Comparison of ENCODE assay signal across 12 cellular contexts in genomic region chr3:189229421-189229820, GRCh38. TPM values are rescaled to one million over a fixed set of nuclear protein-coding genes. Genes with fewer than 3 reads are reported as not detected.
DNase-seq lines count a peak whose midpoint lies in the region; ATAC-seq, FAIRE-seq and TF ChIP-seq lines count a peak whose summit lies in the region.
"Had no signal": no experiment of that assay in that cellular context is flagged by ENCODE, and none has a peak within 500 bp of the region (broad histone marks: within the 10 kb centered on the region; RNA-seq: fewer than 3 reads in every experiment).

No MANE protein-coding gene starts in this region.

- no peak for TF ChIP-seq EP300 in A549 (IDR thresholded peaks at IDR 0.05)

- peaks cover 0 to 1% (median 0%) of the 10 kb centered on the region in 5 donors for H3K27me3 Mint-ChIP-seq in naive thymus-derived CD8-positive, alpha-beta T cell
- no peaks in the 10 kb centered on the region for H3K27me3 Mint-ChIP-seq in mesothelial cell of epicardium (ENCODE audit: low read depth)
- peaks cover 4% of the 10 kb centered on the region for H3K27me3 Mint-ChIP-seq in type B pancreatic cell

- TF ChIP-seq RAD21 in A549 (conservative IDR thresholded peaks at IDR 0.05 in 1 of 2, IDR thresholded peaks at IDR 0.05 in 1 of 2): no peak

- no peaks in the 10 kb centered on the region for H3K36me3 Mint-ChIP-seq in naive thymus-derived CD8-positive, alpha-beta T cell
- no peaks in the 10 kb centered on the region for H3K36me3 Mint-ChIP-seq in mesothelial cell of epicardium
- H3K36me3 Mint-ChIP-seq in type B pancreatic cell: no peaks in the 10 kb centered on the region

- no peaks in the 10 kb centered on the region for H3K9me3 Mint-ChIP-seq in naive thymus-derived CD8-positive, alpha-beta T cell
- H3K9me3 Mint-ChIP-seq in mesothelial cell of epicardium: no peaks in the 10 kb centered on the region
- H3K9me3 Mint-ChIP-seq in type B pancreatic cell: no peaks in the 10 kb centered on the region

- CTCF ChIA-PET in A549 (lab: Yijun Ruan, JAX): interaction anchor here (1.0 to 1.8 kb wide), 3 partner anchors 10 to 1491 kb away, joined by 3 to 5 read pairs (median 3); no protein-coding TSS in a partner anchor

- peaks cover 0 to 6% (median 3%) of the 10 kb centered on the region in 4 donors for H3K4me1 Mint-ChIP-seq in naive thymus-derived CD8-positive, alpha-beta T cell
- H3K4me1 Mint-ChIP-seq in mesothelial cell of epicardium (peaks cover 3% of the 10 kb centered on the region), type B pancreatic cell (ENCODE audit: unreplicated experiment) (peaks cover 4% of the 10 kb centered on the region)

- no peaks in the 10 kb centered on the region for H3K9me3 ChIP-seq in A549
- H3K9me3 ChIP-seq in SK-N-MC (ENCODE audit: low read depth, low read length): no peaks in the 10 kb centered on the region
- H3K9me3 ChIP-seq: ascending aorta had no signal

- peak in 1 of 2 experiments; percentile 4 for DNase-seq in A549 (ENCODE audit: low read depth in 1 of 2, low spot score in 1 of 2)
- no peak for DNase-seq in SK-N-MC (ENCODE audit: low read depth, low spot score)
- no peak for DNase-seq in naive thymus-derived CD8-positive, alpha-beta T cell
- no peak for DNase-seq in frontal cortex (ENCODE audit: low spot score in 2 of 2)
- no peak for DNase-seq in mesothelial cell of epicardium (ENCODE audit: low spot score in 2 of 2, unreplicated experiment in 2 of 2)
- DNase-seq in type B pancreatic cell (ENCODE audit: extremely low spot score, unreplicated experiment): no peak
- DNase-seq: effector CD4-positive, alpha-beta T cell; left cardiac atrium; stimulated activated naive CD4-positive, alpha-beta T cell had no signal

- H3K27ac Mint-ChIP-seq in naive thymus-derived CD8-positive, alpha-beta T cell: peak overlapping the region in 2 of 10 donors; percentile 46 to 56
- H3K27ac Mint-ChIP-seq in mesothelial cell of epicardium: no peak overlapping the region
- H3K27ac Mint-ChIP-seq in type B pancreatic cell: no peak overlapping the region

- H3K4me3 Mint-ChIP-seq in naive thymus-derived CD8-positive, alpha-beta T cell: no peak overlapping the region
- H3K4me3 Mint-ChIP-seq in mesothelial cell of epicardium (no peak overlapping the region), type B pancreatic cell (no peak overlapping the region)

- TF ChIP-seq CTCF in A549 (IDR thresholded peaks at IDR 0.05) (no peak), mesothelial cell of epicardium (IDR thresholded peaks at IDR 0.05; ENCODE audit: unreplicated experiment) (no peak), type B pancreatic cell (conservative IDR thresholded peaks at IDR 0.05) (no peak)

- H3K27ac ChIP-seq in A549 (0 out of 6 replicates have a peak overlapping the region, but pooled peaks of 1 of the 2 experiments have one; percentile 33), SK-N-MC (peak overlapping the region; percentile 88)
- H3K27ac ChIP-seq: ascending aorta had no signal

- H3K4me3 ChIP-seq in A549 (no peak overlapping the region), SK-N-MC (peak overlapping the region; percentile 36)
- H3K4me3 ChIP-seq: ascending aorta had no signal

- FAIRE-seq in A549 (lab: Jason Lieb, UNC): no peak
- no peak for FAIRE-seq in frontal cortex (lab: Jason Lieb, UNC)

- peak in 1 of 2 experiments; percentile 45; a peak in 2 of 6 replicates for ATAC-seq in A549
- peak; percentile 86 for ATAC-seq in GM19452 (IDR thresholded peaks at IDR 0.05; ENCODE audit: unreplicated experiment)
- peak; percentile 47 for ATAC-seq in HG03060 (IDR thresholded peaks at IDR 0.05; ENCODE audit: low read depth, unreplicated experiment)
- no peak for ATAC-seq in naive thymus-derived CD8-positive, alpha-beta T cell
- ATAC-seq: left cardiac atrium had no signal

- WGBS in A549 (ENCODE audit: missing lambda C conversion rate): 72% methylated on average over 3 of the region's 3 CpGs

- TF ChIP-seq POLR2A in A549 (IDR thresholded peaks at IDR 0.05; ENCODE audit: low read length): no peak

- H3K9ac ChIP-seq in SK-N-MC (ENCODE audit: insufficient read length): peak overlapping the region; percentile 46

- peaks cover 16% of the 10 kb centered on the region; the same call in 1 of the 3 replicates for H3K4me1 ChIP-seq in A549
- H3K4me1 ChIP-seq: ascending aorta had no signal

- H3K4me2 ChIP-seq in A549: peak overlapping the region; percentile 41; the same call in 1 of the 3 replicates

- POLR2A ChIA-PET in A549 (lab: Yijun Ruan, JAX): no interaction called here
- POLR2A ChIA-PET in naive thymus-derived CD8-positive, alpha-beta T cell (lab: Charles Lee): no interaction called here

- H3K36me3 ChIP-seq in SK-N-MC (ENCODE audit: insufficient read depth, low read length): no peaks in the 10 kb centered on the region
- H3K36me3 ChIP-seq: ascending aorta had no signal

TF ChIP-seq in A549, 52 proteins besides CTCF, POLR2A, EP300 and RAD21:
- TF ChIP-seq JUNB (IDR thresholded peaks at IDR 0.05) (no peak), ZFP36 (IDR thresholded peaks at IDR 0.05; ENCODE audit: borderline replicate concordance, partially characterized antibody) (no peak), EHF (CRISPR knock-in tag; IDR thresholded peaks at IDR 0.05) (no peak), HMGXB4 (CRISPR knock-in tag; IDR thresholded peaks at IDR 0.05; ENCODE audit: borderline replicate concordance) (no peak), NPAS2 (CRISPR knock-in tag; IDR thresholded peaks at IDR 0.05; ENCODE audit: borderline replicate concordance) (no peak), TP53 (CRISPR knock-in tag; IDR thresholded peaks at IDR 0.05) (no peak), CHD4 (IDR thresholded peaks at IDR 0.05; ENCODE audit: borderline replicate concordance) (no peak), GATA3 (IDR thresholded peaks at IDR 0.05; ENCODE audit: borderline replicate concordance) (no peak), ZSCAN20 (CRISPR knock-in tag; IDR thresholded peaks at IDR 0.05) (no peak)

RNA-seq across cellular contexts. Expression of gene TPRG1, which starts 57.6 kb away (rescaled TPM):
- polyA plus RNA-seq in A549 (2011; rRNA removed) (1.1 and 1.5 TPM in 2 replicates), A549 (2017; fragmentation: RNase III; extraction: RNeasy Plus Mini Kit Qiagen cat#74134 plus additional on column Dnase treatment) (0.21 to 0.55 TPM (median 0.29 TPM) in 3 replicates)
- polyA plus RNA-seq in A549 (2012; cell fraction: cytosol; rRNA removed): 0.09 and 0.19 TPM in 2 replicates
- 0.29 and 0.30 TPM in 2 replicates for polyA plus RNA-seq in A549 (2012; cell fraction: nucleus; rRNA removed)
- polyA minus RNA-seq in A549 (2011; rRNA and poly(A)+ RNA removed): 2.8 and 3.1 TPM in 2 replicates
- total RNA-seq in naive thymus-derived CD8-positive, alpha-beta T cell: 1 to 10 TPM; 5.3 to 5.7 TPM
- polyA plus RNA-seq in naive thymus-derived CD8-positive, alpha-beta T cell: 10 to 100 TPM in 1 of 3 donors, under 1 TPM in 2; 0.04 to 10.6 (median 0.47) TPM
- total RNA-seq in frontal cortex (1.2 TPM), mesothelial cell of epicardium (1.9 to 3.3 TPM (median 2.4 TPM) in 3 replicates), type B pancreatic cell (ENCODE audit: low replicate concordance) (11.6 and 24.2 TPM in 2 replicates)

Comparison
In these comparisons a context has a peak if more than half of its experiments do, and no peak if none do; other contexts are left out.
1. ATAC-seq: peak in GM19452 (single experiment) and HG03060 (single experiment); none in naive thymus-derived CD8-positive, alpha-beta T cell (0 of 2).